ENCODE assay signal across 8 cellular contexts in genomic region chr6:138815797-138816528, GRCh38. TPM values are rescaled to one million over a fixed set of nuclear protein-coding genes. Genes with fewer than 3 reads are reported as not detected.
A peak's percentile ranks its signal among the peaks of the same experiment; 100 is the strongest.
DNase-seq lines count a peak whose midpoint lies in the region; ATAC-seq and TF ChIP-seq lines count a peak whose summit lies in the region.

No MANE protein-coding gene starts in this region.

- peak; percentile 59 for DNase-seq in GM10248 (ENCODE audit: extremely low spot score)
- DNase-seq in HFFc6: peak; percentile 62
- peak; percentile 61 for DNase-seq in MV-4-11 (lab: John Stamatoyannopoulos, UW)
- DNase-seq in RWPE2 (ENCODE audit: low spot score): no peak
- DNase-seq in endodermal cell: no peak
- DNase-seq in middle frontal gyrus (ENCODE audit: extremely low spot score, low spot score): peak; percentile 51
- no peak for DNase-seq in stimulated activated CD4-positive, alpha-beta T cell treated with anti-CD3 and anti-CD28 coated beads, Interleukin-15, amount 100 ng/mL, for 24 hours

- peak; percentile 44; the same call in 2 of the 3 replicates for ATAC-seq in RWPE2 (ENCODE audit: low read depth)

- H3K9me3 ChIP-seq in RWPE2 (ENCODE audit: severe bottlenecking): no peaks in the 10 kb centered on the region
- no peaks in the 10 kb centered on the region for H3K9me3 ChIP-seq in endodermal cell (ENCODE audit: control insufficient read depth, low read length)

- H3K4me1 ChIP-seq in RWPE2 (ENCODE audit: insufficient read depth, poor library complexity, severe bottlenecking): peaks cover 38% of the 10 kb centered on the region
- H3K4me1 ChIP-seq in endodermal cell (ENCODE audit: control insufficient read depth, insufficient read depth, low read length): no peaks in the 10 kb centered on the region

- no peak overlapping the region for H3K4me3 ChIP-seq in RWPE2 (ENCODE audit: severe bottlenecking)
- no peak overlapping the region for H3K4me3 ChIP-seq in endodermal cell (ENCODE audit: low read length)

- H3K36me3 ChIP-seq in RWPE2 (ENCODE audit: low read depth): no peaks in the 10 kb centered on the region; the same call in 1 of the 2 replicates
- H3K36me3 ChIP-seq in endodermal cell (ENCODE audit: control insufficient read depth, insufficient read depth, low read length): no peaks in the 10 kb centered on the region

- peak; percentile 84 for TF ChIP-seq CTCF in 22Rv1 (IDR thresholded peaks at IDR 0.05)
- TF ChIP-seq CTCF in GM10248 (IDR thresholded peaks at IDR 0.05; ENCODE audit: control extremely low read depth, extremely low read depth, low read depth, missing control alignments): peak; percentile 76
- TF ChIP-seq CTCF in HFFc6 (IDR thresholded peaks at IDR 0.05): peak; percentile 84
- TF ChIP-seq CTCF in RWPE2 (IDR thresholded peaks at IDR 0.05; ENCODE audit: poor library complexity, severe bottlenecking): peak; percentile 87
- TF ChIP-seq CTCF in endodermal cell (conservative IDR thresholded peaks at IDR 0.05): peak; percentile 84

- H3K27me3 ChIP-seq in RWPE2 (ENCODE audit: insufficient read depth, poor library complexity, severe bottlenecking) (no peaks in the 10 kb centered on the region), endodermal cell (ENCODE audit: control insufficient read depth, insufficient read depth, low read length, poor library complexity, severe bottlenecking) (peaks cover 12% of the 10 kb centered on the region)

- H3K27ac Mint-ChIP-seq in HFFc6: peak overlapping the region; percentile 75
- no peak overlapping the region for H3K27ac Mint-ChIP-seq in endodermal cell

- CTCF ChIA-PET in GM10248 (lab: Yijun Ruan, JAX): interaction anchor here (0.6 to 6.6 kb wide), 37 partner anchors 9 to 557 kb away, joined by 3 to 96 read pairs (median 4); partner anchors contain the start of gene REPS1

- H3K4me1 Mint-ChIP-seq in HFFc6 (ENCODE audit: low read depth) (peaks cover 47% of the 10 kb centered on the region), endodermal cell (peaks cover 13% of the 10 kb centered on the region)

- H3K4me3 Mint-ChIP-seq in HFFc6 (no peak overlapping the region), endodermal cell (no peak overlapping the region)

- WGBS in endodermal cell (ENCODE audit: insufficient coverage in 1 of 2, insufficient read length in 1 of 2), 2 experiments: 53 to 63% methylated on average over 3 to 4 of the region's 4 CpGs

- no peak overlapping the region for H3K27ac ChIP-seq in 22Rv1
- H3K27ac ChIP-seq in RWPE2 (ENCODE audit: poor library complexity, severe bottlenecking): peak overlapping the region; percentile 85
- H3K27ac ChIP-seq in endodermal cell (ENCODE audit: low read depth, low read length): no peak overlapping the region

- H3K36me3 Mint-ChIP-seq in HFFc6 (ENCODE audit: low read depth) (no peaks in the 10 kb centered on the region), endodermal cell (ENCODE audit: low read depth) (no peaks in the 10 kb centered on the region)

- H3K9me3 Mint-ChIP-seq in HFFc6 (no peaks in the 10 kb centered on the region), endodermal cell (no peaks in the 10 kb centered on the region)

- peaks cover 4% of the 10 kb centered on the region for H3K27me3 Mint-ChIP-seq in HFFc6 (ENCODE audit: insufficient read depth)
- peaks cover 23% of the 10 kb centered on the region for H3K27me3 Mint-ChIP-seq in endodermal cell (ENCODE audit: insufficient read depth)

- H3K9ac ChIP-seq in endodermal cell (ENCODE audit: extremely low read depth, low read length, poor library complexity, severe bottlenecking): no peak overlapping the region

- POLR2A ChIA-PET in GM10248 (lab: Yijun Ruan, JAX): interaction anchor here (0.7 kb wide), 1 partner anchor 173 kb away, joined by 5 read pairs; no protein-coding TSS in a partner anchor

RNA-seq across cellular contexts. Expression of gene ECT2L, which starts 20.1 kb away (rescaled TPM):
- total RNA-seq in HFFc6 (2021; fragmentation: NEBNext Ultra II Directional; extraction: Animal tissue kit (Norgen Biotek cat#: 25700)): not detected
- not detected for total RNA-seq in endodermal cell
- polyA plus RNA-seq in endodermal cell (2013, experiment 1 of 2): not detected
- not detected for polyA plus RNA-seq in endodermal cell (2013, experiment 2 of 2)

RNA-seq across cellular contexts. Expression of gene CCDC28A, which starts 42.4 kb away (rescaled TPM):
- total RNA-seq in HFFc6 (2021; fragmentation: NEBNext Ultra II Directional; extraction: Animal tissue kit (Norgen Biotek cat#: 25700)): 10 to 100 TPM in 2 of 6 experiments, 1 to 10 TPM in 4; 7.9 to 11.4 (median 9.5) TPM
- total RNA-seq in endodermal cell: 10 to 100 TPM; 10.6 to 12.3 TPM
- 13.8 TPM for polyA plus RNA-seq in endodermal cell (2013, experiment 1 of 2)
- 10.6 TPM for polyA plus RNA-seq in endodermal cell (2013, experiment 2 of 2)

Comparison
In these comparisons a context has a peak if more than half of its experiments do, and no peak if none do; other contexts are left out.
1. DNase-seq: peak in GM10248 (single experiment), HFFc6 (single experiment), MV-4-11 (single experiment) and middle frontal gyrus (single experiment); none in RWPE2 (single experiment), endodermal cell (single experiment) and stimulated activated CD4-positive, alpha-beta T cell treated with anti-CD3 and anti-CD28 coated beads, Interleukin-15, amount 100 ng/mL, for 24 hours (single experiment).
2. Peak in every context shown above with its lines, with median percentiles within 50 percentile points of each other: CTCF ChIP-seq.